In genomic region chr10:124745678-124746077, GRCh38 we compare ENCODE assay signal across 8 cellular contexts. TPM values are rescaled to one million over a fixed set of nuclear protein-coding genes. Genes with fewer than 3 reads are reported as not detected.
DNase-seq lines count a peak whose midpoint lies in the region; ATAC-seq, FAIRE-seq and TF ChIP-seq lines count a peak whose summit lies in the region.

No MANE protein-coding gene starts in this region.

- DNase-seq in GM04504 (ENCODE audit: low read depth) = peak; percentile 66
- peak; percentile 18 for DNase-seq in NCI-H1105 (lab: John Stamatoyannopoulos, UW)
- DNase-seq in GM12878 (ENCODE audit: low read depth, low spot score) = no peak
- peak; percentile 56 for DNase-seq in HepG2 (ENCODE audit: low spot score)
- DNase-seq in effector CD8-positive, alpha-beta T cell (lab: John Stamatoyannopoulos, UW) = no peak

- POLR2A ChIA-PET in GM12878 (lab: Charles Lee) = interaction anchor here (1.0 kb wide), 1 partner anchor 49 kb away, joined by 4 read pairs; no protein-coding TSS in a partner anchor
- POLR2A ChIA-PET in HepG2 (lab: Yijun Ruan, JAX) = no interaction called here

- SMC1A ChIA-PET in GM12878 (lab: Charles Lee; ENCODE audit: uncharacterized antibody, unreplicated experiment) = interaction anchor here (0.6 to 3.1 kb wide), 20 partner anchors 10 to 216 kb away, joined by 3 to 13 read pairs (median 3); no protein-coding TSS in a partner anchor

- intact Hi-C loops in GM12878 (cut with micrococcal nuclease; ENCODE audit: unreplicated experiment) = loop anchor here (10.0 kb wide), 1 partner anchor 751 kb away; no protein-coding TSS in a partner anchor
- intact Hi-C loops in HepG2 (cut with micrococcal nuclease; ENCODE audit: unreplicated experiment) = loop anchor here (2.0 kb wide), 1 partner anchor 215 kb away; no protein-coding TSS in a partner anchor

- no peaks in the 10 kb centered on the region; a peak in 2 of 4 replicates for H3K36me3 ChIP-seq in GM12878 (ENCODE audit: control insufficient read depth in 2 of 2, insufficient read depth in 2 of 2, low read length in 1 of 2)
- H3K36me3 ChIP-seq in HepG2 (replicated peaks in 1 of 2; ENCODE audit: control insufficient read depth in 1 of 2, insufficient read depth in 2 of 2, low read length in 2 of 2) = peaks cover 2 to 5% of the 10 kb centered on the region in 2 experiments; a peak in 3 of 5 replicates

- 68% methylated on average over 3 of the region's 3 CpGs for WGBS in GM12878 (ENCODE audit: insufficient coverage, insufficient replicate concordance, low lambda C conversion rate, missing lambda C conversion rate)
- 52% methylated on average over 3 of the region's 3 CpGs for WGBS in HepG2 (ENCODE audit: low lambda C conversion rate)

- H3K9ac ChIP-seq in GM12878 (ENCODE audit: control insufficient read depth, insufficient read depth, low read length) (no peak overlapping the region), HepG2 (ENCODE audit: insufficient read depth, low read depth, low read length) (peak overlapping the region; percentile 65; the same call in 1 of the 2 replicates)

- ATAC-seq in GM12878 = no peak
- no peak for ATAC-seq in HepG2
- ATAC-seq in GM18867 (IDR thresholded peaks at IDR 0.05; ENCODE audit: unreplicated experiment) = no peak
- ATAC-seq in GM18858 (IDR thresholded peaks at IDR 0.05; ENCODE audit: unreplicated experiment) = no peak
- no peak for ATAC-seq in GM19035 (IDR thresholded peaks at IDR 0.05; ENCODE audit: unreplicated experiment)

- no TSS peak for BruUV-seq in GM12878 (replicated peaks; lab: Mats Ljungman, UMichigan)
- no TSS peak for BruUV-seq in HepG2 (replicated peaks; lab: Mats Ljungman, UMichigan)

- H3K9me3 ChIP-seq in GM12878 (replicated peaks; ENCODE audit: control insufficient read depth, insufficient read depth, low read length) (no peaks in the 10 kb centered on the region), HepG2 (ENCODE audit: low read length) (no peaks in the 10 kb centered on the region)

- H4K20me1 ChIP-seq in GM12878 (ENCODE audit: control insufficient read depth, insufficient read depth) (no peaks in the 10 kb centered on the region), HepG2 (ENCODE audit: insufficient read depth, low read length) (no peaks in the 10 kb centered on the region)

- H3K4me1 ChIP-seq in GM12878 (ENCODE audit: control insufficient read depth, insufficient read depth, low read length) (peaks cover 18% of the 10 kb centered on the region), HepG2 (ENCODE audit: insufficient read depth, low read length) (peaks cover 34% of the 10 kb centered on the region)

- TF ChIP-seq EP300 in GM12878 (IDR thresholded peaks at IDR 0.05; ENCODE audit: borderline replicate concordance in 1 of 2, control insufficient read depth in 1 of 2, low read depth in 2 of 2, low read length in 2 of 2) = no peak
- TF ChIP-seq EP300 in HepG2 (IDR thresholded peaks at IDR 0.05; ENCODE audit: low read depth in 2 of 2, low read length in 2 of 2) = no peak
- TF ChIP-seq EP300 in HepG2 (CRISPR knock-in tag; IDR thresholded peaks at IDR 0.05; ENCODE audit: borderline replicate concordance) = no peak

- no peak overlapping the region for H3K27ac ChIP-seq in GM12878 (ENCODE audit: control insufficient read depth, insufficient read depth)
- peak overlapping the region; percentile 88 for H3K27ac ChIP-seq in HepG2 (ENCODE audit: extremely low read length, insufficient read depth, low read length)

- H3K79me2 ChIP-seq in GM12878 (ENCODE audit: control insufficient read depth, insufficient read depth, low read length) (peaks cover 18% of the 10 kb centered on the region), HepG2 (ENCODE audit: insufficient read depth, low read length) (peaks cover 12% of the 10 kb centered on the region)

- H3K4me2 ChIP-seq in GM12878 (ENCODE audit: control insufficient read depth, insufficient read depth) (no peak overlapping the region), HepG2 (ENCODE audit: low read depth, low read length) (peak overlapping the region; percentile 81; the same call in 1 of the 2 replicates)

- TF ChIP-seq RAD21 in GM12878 (IDR thresholded peaks at IDR 0.05; ENCODE audit: insufficient read depth, low read depth, low read length) (peak; percentile 70), HepG2 (CRISPR knock-in tag; IDR thresholded peaks at IDR 0.05) (no peak)

- RAD21 ChIA-PET in GM12878 (lab: Charles Lee; ENCODE audit: unreplicated experiment) = interaction anchor here (0.6 to 3.3 kb wide), 14 partner anchors 9 to 216 kb away, joined by 3 to 19 read pairs (median 4); no protein-coding TSS in a partner anchor

- TF ChIP-seq POLR2A in GM12878 (IDR thresholded peaks at IDR 0.05; ENCODE audit: low read depth, low read length) = no peak
- TF ChIP-seq POLR2A in HepG2 (IDR thresholded peaks at IDR 0.05; ENCODE audit: insufficient read depth in 1 of 2, low read depth in 2 of 2, low read length in 2 of 2) = no peak

- FAIRE-seq in GM12878 (lab: Jason Lieb, UNC) = no peak
- FAIRE-seq in HepG2 (lab: Jason Lieb, UNC) = peak; percentile 60

- H2AFZ ChIP-seq in GM12878 (ENCODE audit: control insufficient read depth, low read depth, low read length) (no peak overlapping the region), HepG2 (ENCODE audit: low read length) (no peak overlapping the region)

- CTCF ChIA-PET in GM12878 (lab: Yijun Ruan, JAX) = interaction anchor here (0.5 to 6.9 kb wide), 20 partner anchors 11 to 342 kb away, joined by 3 to 149 read pairs (median 5); partner anchors contain the start of gene ABRAXAS2
- CTCF ChIA-PET in HepG2 (lab: Yijun Ruan, JAX; ENCODE audit: low intra/inter-chr PET ratio, low total read pairs) = interaction anchor here (0.9 to 2.3 kb wide), 4 partner anchors 113 to 216 kb away, joined by 3 to 11 read pairs (median 4); no protein-coding TSS in a partner anchor

- H3K4me3 ChIP-seq in GM12878 (no peak overlapping the region), HepG2 (replicated peaks in 1 of 3; ENCODE audit: insufficient read depth in 1 of 3, low read depth in 2 of 3, low read length in 3 of 3) (0 out of 6 replicates have a peak overlapping the region, but pooled peaks of 1 of the 3 experiments have one; percentile 59)

- TF ChIP-seq CTCF in GM12878 (IDR thresholded peaks at IDR 0.05 in 2 of 3, conservative IDR thresholded peaks at IDR 0.05 in 1 of 3; ENCODE audit: control insufficient read depth in 2 of 3, extremely low read depth in 1 of 3, insufficient read depth in 1 of 3, low read depth in 3 of 3, low read length in 3 of 3) (peak; percentile 19 to 49 (median 32); a peak in 4 of 6 replicates), HepG2 (CRISPR knock-in tag; IDR thresholded peaks at IDR 0.05) (peak; percentile 49)

- in situ Hi-C loops in GM12878 (cut with MboI) (no loop called here), HepG2 (cut with HindIII; ENCODE audit: extremely low pct_ligation_motif_present, low pct_unique_long_range_greater_than_20kb) (no loop called here)

- no peaks in the 10 kb centered on the region for H3K27me3 ChIP-seq in GM12878 (replicated peaks in 1 of 2; ENCODE audit: control insufficient read depth in 2 of 2, insufficient read depth in 2 of 2, low read length in 1 of 2)
- H3K27me3 ChIP-seq in HepG2 (ENCODE audit: control insufficient read depth in 1 of 2, insufficient read depth in 2 of 2, low read length in 2 of 2) = no peaks in the 10 kb centered on the region; a peak in 1 of 5 replicates

RNA-seq across cellular contexts. Expression of gene FAM53B, which starts 1.5 kb away (rescaled TPM):
- 50.5 and 56.5 TPM in 2 replicates for total RNA-seq in GM12878 (2013; cell fraction: nucleolus; rRNA removed)
- total RNA-seq in GM12878 (2014; rRNA removed) (20.6 and 26.3 TPM in 2 replicates), GM12878 (2014; rRNA removed; fragmentation: Illumina TruSeq; extraction: Trizol) (9.8 and 12.2 TPM in 2 replicates), GM12878 (2021) (25.2 and 26.1 TPM in 2 replicates), HepG2 (2016; rRNA removed; fragmentation: Illumina TruSeq; extraction: Trizol) (17.6 and 19.3 TPM in 2 replicates)
- 3.7 TPM for polyA plus RNA-seq in GM12878 (2011; ENCODE audit: low read depth)
- polyA plus RNA-seq in GM12878 (2011; rRNA removed) (6.3 and 8.6 TPM in 2 replicates), GM12878 (2014; fragmentation: Illumina TruSeq; extraction: Trizol) (2.7 and 6.5 TPM in 2 replicates), GM12878 (2014; fragmentation: Nextera tagmentation; extraction: Ambion mirVana) (under 1 TPM; 0.05 to 0.16 TPM), GM12878 (2014; rRNA removed) (14.8 and 15.6 TPM in 2 replicates), GM12878 (2016; fragmentation: Nextera tagmentation; extraction: Ambion mirVana) (1 to 10 TPM; 4.9 to 7.7 TPM), HepG2 (2011; rRNA removed) (5.8 and 6.4 TPM in 2 replicates)
- polyA plus RNA-seq in GM12878 (2011; cell fraction: cytosol; rRNA removed) = 10.5 and 14.4 TPM in 2 replicates
- 14.4 and 19.5 TPM in 2 replicates for polyA plus RNA-seq in GM12878 (2011; cell fraction: nucleus; rRNA removed)
- 7.8 and 8.4 TPM in 2 replicates for polyA plus RNA-seq in GM12878 (2012)
- polyA minus RNA-seq in GM12878 (2011; rRNA and poly(A)+ RNA removed) = 15.6 and 28.6 TPM in 2 replicates
- polyA minus RNA-seq in GM12878 (2011; cell fraction: cytosol; rRNA and poly(A)+ RNA removed) = 13.3 and 14.2 TPM in 2 replicates
- 11.6 and 25.5 TPM in 2 replicates for polyA minus RNA-seq in GM12878 (2011; cell fraction: nucleus; rRNA and poly(A)+ RNA removed)
- total RNA-seq in HepG2 (2016; cell fraction: cytosol; rRNA removed; fragmentation: Illumina TruSeq; extraction: Trizol; ENCODE audit: low read depth) = 37.4 and 40.4 TPM in 2 replicates
- total RNA-seq in HepG2 (2016; cell fraction: insoluble cytoplasmic fraction; rRNA removed; fragmentation: Illumina TruSeq; extraction: Trizol) = 15.2 and 19.1 TPM in 2 replicates
- 19.0 and 21.2 TPM in 2 replicates for total RNA-seq in HepG2 (2016; cell fraction: membrane; rRNA removed; fragmentation: Illumina TruSeq; extraction: Trizol)
- total RNA-seq in HepG2 (2016; cell fraction: nucleus; rRNA removed; fragmentation: Illumina TruSeq; extraction: Trizol) = 13.6 and 18.0 TPM in 2 replicates
- polyA plus RNA-seq in HepG2 (2011; cell fraction: cytosol; rRNA removed) = 4.7 and 7.2 TPM in 2 replicates
- polyA plus RNA-seq in HepG2 (2011; cell fraction: nucleus; rRNA removed) = 7.7 and 11.9 TPM in 2 replicates
- polyA plus RNA-seq in HepG2 (2012) = 3.5 and 5.6 TPM in 2 replicates
- 0.71 and 0.72 TPM in 2 replicates for polyA plus RNA-seq in HepG2 (2016; cell fraction: cytosol; fragmentation: Illumina TruSeq; extraction: Trizol; ENCODE audit: low read depth)
- polyA plus RNA-seq in HepG2 (2016; cell fraction: insoluble cytoplasmic fraction; fragmentation: Illumina TruSeq; extraction: Trizol; ENCODE audit: low read depth) = 10.3 and 11.4 TPM in 2 replicates
- polyA plus RNA-seq in HepG2 (2016; cell fraction: membrane; fragmentation: Illumina TruSeq; extraction: Trizol; ENCODE audit: low read depth) = 3.6 and 4.1 TPM in 2 replicates
- 13.5 and 14.8 TPM in 2 replicates for polyA plus RNA-seq in HepG2 (2016; cell fraction: nucleus; fragmentation: Illumina TruSeq; extraction: Trizol; ENCODE audit: insufficient read depth, low read depth)
- 28.7 and 33.7 TPM in 2 replicates for polyA minus RNA-seq in HepG2 (2011; rRNA and poly(A)+ RNA removed; ENCODE audit: low replicate concordance)
- polyA minus RNA-seq in HepG2 (2011; cell fraction: cytosol; rRNA and poly(A)+ RNA removed) = 7.5 and 12.7 TPM in 2 replicates
- polyA minus RNA-seq in HepG2 (2011; cell fraction: nucleus; rRNA and poly(A)+ RNA removed) = 9.5 and 10.1 TPM in 2 replicates

RNA-seq across cellular contexts. Expression of gene EEF1AKMT2, which starts 46.0 kb away (rescaled TPM):
- 74.3 and 77.7 TPM in 2 replicates for total RNA-seq in GM12878 (2013; cell fraction: nucleolus; rRNA removed)
- total RNA-seq in GM12878 (2014; rRNA removed) = 22.2 and 25.1 TPM in 2 replicates
- total RNA-seq in GM12878 (2014; rRNA removed; fragmentation: Illumina TruSeq; extraction: Trizol) = 23.8 and 26.2 TPM in 2 replicates
- 18.2 and 21.8 TPM in 2 replicates for total RNA-seq in GM12878 (2021)
- polyA plus RNA-seq in GM12878 (2011; ENCODE audit: low read depth) = 11.8 TPM
- 24.9 and 43.1 TPM in 2 replicates for polyA plus RNA-seq in GM12878 (2011; rRNA removed)
- 9.6 and 11.9 TPM in 2 replicates for polyA plus RNA-seq in GM12878 (2011; cell fraction: cytosol; rRNA removed)
- 10.8 and 12.3 TPM in 2 replicates for polyA plus RNA-seq in GM12878 (2011; cell fraction: nucleus; rRNA removed)
- polyA plus RNA-seq in GM12878 (2012) = 18.8 and 21.5 TPM in 2 replicates
- polyA plus RNA-seq in GM12878 (2014; fragmentation: Illumina TruSeq; extraction: Trizol) = 22.4 and 27.1 TPM in 2 replicates
- polyA plus RNA-seq in GM12878 (2014; fragmentation: Nextera tagmentation; extraction: Ambion mirVana) = 10 to 100 TPM in 1 of 2 experiments, 1 to 10 TPM in 1; 9.1 to 12.9 TPM
- polyA plus RNA-seq in GM12878 (2014; rRNA removed) = 18.1 and 22.1 TPM in 2 replicates
- polyA plus RNA-seq in GM12878 (2016; fragmentation: Nextera tagmentation; extraction: Ambion mirVana) = 10 to 100 TPM; 26.2 to 29.3 TPM
- polyA minus RNA-seq in GM12878 (2011; rRNA and poly(A)+ RNA removed) = 7.2 and 12.3 TPM in 2 replicates
- polyA minus RNA-seq in GM12878 (2011; cell fraction: cytosol; rRNA and poly(A)+ RNA removed) = 3.7 and 5.9 TPM in 2 replicates
- polyA minus RNA-seq in GM12878 (2011; cell fraction: nucleus; rRNA and poly(A)+ RNA removed) = 14.4 and 19.8 TPM in 2 replicates
- total RNA-seq in HepG2 (2016; rRNA removed; fragmentation: Illumina TruSeq; extraction: Trizol) = 19.3 and 24.1 TPM in 2 replicates
- 7.6 and 9.0 TPM in 2 replicates for total RNA-seq in HepG2 (2016; cell fraction: cytosol; rRNA removed; fragmentation: Illumina TruSeq; extraction: Trizol; ENCODE audit: low read depth)
- total RNA-seq in HepG2 (2016; cell fraction: insoluble cytoplasmic fraction; rRNA removed; fragmentation: Illumina TruSeq; extraction: Trizol) = 19.7 and 24.1 TPM in 2 replicates
- 14.7 and 16.5 TPM in 2 replicates for total RNA-seq in HepG2 (2016; cell fraction: membrane; rRNA removed; fragmentation: Illumina TruSeq; extraction: Trizol)
- total RNA-seq in HepG2 (2016; cell fraction: nucleus; rRNA removed; fragmentation: Illumina TruSeq; extraction: Trizol) = 19.2 and 19.6 TPM in 2 replicates
- polyA plus RNA-seq in HepG2 (2011; rRNA removed) = 8.6 and 11.3 TPM in 2 replicates
- polyA plus RNA-seq in HepG2 (2011; cell fraction: cytosol; rRNA removed) = 3.8 and 6.6 TPM in 2 replicates
- 5.5 and 6.0 TPM in 2 replicates for polyA plus RNA-seq in HepG2 (2011; cell fraction: nucleus; rRNA removed)
- 8.0 and 12.7 TPM in 2 replicates for polyA plus RNA-seq in HepG2 (2012)
- polyA plus RNA-seq in HepG2 (2016; cell fraction: cytosol; fragmentation: Illumina TruSeq; extraction: Trizol; ENCODE audit: low read depth) = 6.0 and 7.6 TPM in 2 replicates
- 20.8 and 22.1 TPM in 2 replicates for polyA plus RNA-seq in HepG2 (2016; cell fraction: insoluble cytoplasmic fraction; fragmentation: Illumina TruSeq; extraction: Trizol; ENCODE audit: low read depth)
- 9.4 and 10.8 TPM in 2 replicates for polyA plus RNA-seq in HepG2 (2016; cell fraction: membrane; fragmentation: Illumina TruSeq; extraction: Trizol; ENCODE audit: low read depth)
- 22.3 and 25.2 TPM in 2 replicates for polyA plus RNA-seq in HepG2 (2016; cell fraction: nucleus; fragmentation: Illumina TruSeq; extraction: Trizol; ENCODE audit: insufficient read depth, low read depth)
- 4.6 and 19.2 TPM in 2 replicates for polyA minus RNA-seq in HepG2 (2011; rRNA and poly(A)+ RNA removed; ENCODE audit: low replicate concordance)
- 7.5 and 7.6 TPM in 2 replicates for polyA minus RNA-seq in HepG2 (2011; cell fraction: cytosol; rRNA and poly(A)+ RNA removed)
- polyA minus RNA-seq in HepG2 (2011; cell fraction: nucleus; rRNA and poly(A)+ RNA removed) = 19.4 and 22.7 TPM in 2 replicates

RNA-seq across cellular contexts. Expression of gene ABRAXAS2, which starts 55.9 kb away (rescaled TPM):
- 10.2 and 10.7 TPM in 2 replicates for total RNA-seq in GM12878 (2013; cell fraction: nucleolus; rRNA removed)
- total RNA-seq in GM12878 (2014; rRNA removed) (13.3 and 13.5 TPM in 2 replicates), GM12878 (2014; rRNA removed; fragmentation: Illumina TruSeq; extraction: Trizol) (18.9 and 19.7 TPM in 2 replicates), GM12878 (2021) (12.9 and 13.7 TPM in 2 replicates), HepG2 (2016; rRNA removed; fragmentation: Illumina TruSeq; extraction: Trizol) (14.2 and 20.2 TPM in 2 replicates)
- polyA plus RNA-seq in GM12878 (2011; ENCODE audit: low read depth) = 7.3 TPM
- polyA plus RNA-seq in GM12878 (2011; rRNA removed) (14.6 and 20.6 TPM in 2 replicates), GM12878 (2014; fragmentation: Illumina TruSeq; extraction: Trizol) (20.2 and 24.9 TPM in 2 replicates), GM12878 (2014; fragmentation: Nextera tagmentation; extraction: Ambion mirVana) (1 to 10 TPM; 9.0 to 9.9 TPM), GM12878 (2014; rRNA removed) (9.6 and 11.7 TPM in 2 replicates), GM12878 (2016; fragmentation: Nextera tagmentation; extraction: Ambion mirVana) (10 to 100 TPM; 15.9 to 16.4 TPM), HepG2 (2011; rRNA removed) (6.6 and 8.0 TPM in 2 replicates)
- 5.9 and 7.0 TPM in 2 replicates for polyA plus RNA-seq in GM12878 (2011; cell fraction: cytosol; rRNA removed)
- 8.4 and 9.2 TPM in 2 replicates for polyA plus RNA-seq in GM12878 (2011; cell fraction: nucleus; rRNA removed)
- 9.0 and 11.3 TPM in 2 replicates for polyA plus RNA-seq in GM12878 (2012)
- polyA minus RNA-seq in GM12878 (2011; rRNA and poly(A)+ RNA removed) = 9.8 and 11.0 TPM in 2 replicates
- polyA minus RNA-seq in GM12878 (2011; cell fraction: cytosol; rRNA and poly(A)+ RNA removed) = 5.9 and 7.1 TPM in 2 replicates
- polyA minus RNA-seq in GM12878 (2011; cell fraction: nucleus; rRNA and poly(A)+ RNA removed) = 2.7 and 3.8 TPM in 2 replicates
- 4.0 TPM in 2 replicates for total RNA-seq in HepG2 (2016; cell fraction: cytosol; rRNA removed; fragmentation: Illumina TruSeq; extraction: Trizol; ENCODE audit: low read depth)
- 13.6 and 20.1 TPM in 2 replicates for total RNA-seq in HepG2 (2016; cell fraction: insoluble cytoplasmic fraction; rRNA removed; fragmentation: Illumina TruSeq; extraction: Trizol)
- 10.2 and 12.0 TPM in 2 replicates for total RNA-seq in HepG2 (2016; cell fraction: membrane; rRNA removed; fragmentation: Illumina TruSeq; extraction: Trizol)
- 10.1 and 10.6 TPM in 2 replicates for total RNA-seq in HepG2 (2016; cell fraction: nucleus; rRNA removed; fragmentation: Illumina TruSeq; extraction: Trizol)
- polyA plus RNA-seq in HepG2 (2011; cell fraction: cytosol; rRNA removed) = 3.8 and 5.8 TPM in 2 replicates
- polyA plus RNA-seq in HepG2 (2011; cell fraction: nucleus; rRNA removed) = 5.0 and 6.3 TPM in 2 replicates
- polyA plus RNA-seq in HepG2 (2012) = 9.4 and 10.4 TPM in 2 replicates
- 1.4 and 1.5 TPM in 2 replicates for polyA plus RNA-seq in HepG2 (2016; cell fraction: cytosol; fragmentation: Illumina TruSeq; extraction: Trizol; ENCODE audit: low read depth)
- 19.0 and 19.5 TPM in 2 replicates for polyA plus RNA-seq in HepG2 (2016; cell fraction: insoluble cytoplasmic fraction; fragmentation: Illumina TruSeq; extraction: Trizol; ENCODE audit: low read depth)
- polyA plus RNA-seq in HepG2 (2016; cell fraction: membrane; fragmentation: Illumina TruSeq; extraction: Trizol; ENCODE audit: low read depth) = 3.7 and 4.0 TPM in 2 replicates
- polyA plus RNA-seq in HepG2 (2016; cell fraction: nucleus; fragmentation: Illumina TruSeq; extraction: Trizol; ENCODE audit: insufficient read depth, low read depth) = 17.7 and 19.9 TPM in 2 replicates
- polyA minus RNA-seq in HepG2 (2011; rRNA and poly(A)+ RNA removed; ENCODE audit: low replicate concordance) = 4.7 and 9.8 TPM in 2 replicates
- 8.4 and 9.8 TPM in 2 replicates for polyA minus RNA-seq in HepG2 (2011; cell fraction: cytosol; rRNA and poly(A)+ RNA removed)
- 8.8 and 9.0 TPM in 2 replicates for polyA minus RNA-seq in HepG2 (2011; cell fraction: nucleus; rRNA and poly(A)+ RNA removed)

Comparison
In these comparisons a context has a peak if more than half of its experiments do, and no peak if none do; other contexts are left out.
1. DNase-seq: peak in GM04504 (single experiment), NCI-H1105 (single experiment) and HepG2 (single experiment); none in GM12878 (single experiment) and effector CD8-positive, alpha-beta T cell (single experiment).